In genomic region chr5:188488-189481, GRCh38 we compare ENCODE assay signal across 1 cellular context.
A peak's percentile ranks its signal among the peaks of the same experiment; 100 is the strongest.
TF ChIP-seq lines count a peak whose summit lies in the region.

No MANE protein-coding gene starts in this region.

TF ChIP-seq in HEK293, 187 proteins besides CTCF, POLR2A, EP300 and RAD21 (continued from another document):
- no peak for TF ChIP-seq PRDM4 (tag by site-specific recombination; IDR thresholded peaks at IDR 0.05)
- TF ChIP-seq, protein P1, sequence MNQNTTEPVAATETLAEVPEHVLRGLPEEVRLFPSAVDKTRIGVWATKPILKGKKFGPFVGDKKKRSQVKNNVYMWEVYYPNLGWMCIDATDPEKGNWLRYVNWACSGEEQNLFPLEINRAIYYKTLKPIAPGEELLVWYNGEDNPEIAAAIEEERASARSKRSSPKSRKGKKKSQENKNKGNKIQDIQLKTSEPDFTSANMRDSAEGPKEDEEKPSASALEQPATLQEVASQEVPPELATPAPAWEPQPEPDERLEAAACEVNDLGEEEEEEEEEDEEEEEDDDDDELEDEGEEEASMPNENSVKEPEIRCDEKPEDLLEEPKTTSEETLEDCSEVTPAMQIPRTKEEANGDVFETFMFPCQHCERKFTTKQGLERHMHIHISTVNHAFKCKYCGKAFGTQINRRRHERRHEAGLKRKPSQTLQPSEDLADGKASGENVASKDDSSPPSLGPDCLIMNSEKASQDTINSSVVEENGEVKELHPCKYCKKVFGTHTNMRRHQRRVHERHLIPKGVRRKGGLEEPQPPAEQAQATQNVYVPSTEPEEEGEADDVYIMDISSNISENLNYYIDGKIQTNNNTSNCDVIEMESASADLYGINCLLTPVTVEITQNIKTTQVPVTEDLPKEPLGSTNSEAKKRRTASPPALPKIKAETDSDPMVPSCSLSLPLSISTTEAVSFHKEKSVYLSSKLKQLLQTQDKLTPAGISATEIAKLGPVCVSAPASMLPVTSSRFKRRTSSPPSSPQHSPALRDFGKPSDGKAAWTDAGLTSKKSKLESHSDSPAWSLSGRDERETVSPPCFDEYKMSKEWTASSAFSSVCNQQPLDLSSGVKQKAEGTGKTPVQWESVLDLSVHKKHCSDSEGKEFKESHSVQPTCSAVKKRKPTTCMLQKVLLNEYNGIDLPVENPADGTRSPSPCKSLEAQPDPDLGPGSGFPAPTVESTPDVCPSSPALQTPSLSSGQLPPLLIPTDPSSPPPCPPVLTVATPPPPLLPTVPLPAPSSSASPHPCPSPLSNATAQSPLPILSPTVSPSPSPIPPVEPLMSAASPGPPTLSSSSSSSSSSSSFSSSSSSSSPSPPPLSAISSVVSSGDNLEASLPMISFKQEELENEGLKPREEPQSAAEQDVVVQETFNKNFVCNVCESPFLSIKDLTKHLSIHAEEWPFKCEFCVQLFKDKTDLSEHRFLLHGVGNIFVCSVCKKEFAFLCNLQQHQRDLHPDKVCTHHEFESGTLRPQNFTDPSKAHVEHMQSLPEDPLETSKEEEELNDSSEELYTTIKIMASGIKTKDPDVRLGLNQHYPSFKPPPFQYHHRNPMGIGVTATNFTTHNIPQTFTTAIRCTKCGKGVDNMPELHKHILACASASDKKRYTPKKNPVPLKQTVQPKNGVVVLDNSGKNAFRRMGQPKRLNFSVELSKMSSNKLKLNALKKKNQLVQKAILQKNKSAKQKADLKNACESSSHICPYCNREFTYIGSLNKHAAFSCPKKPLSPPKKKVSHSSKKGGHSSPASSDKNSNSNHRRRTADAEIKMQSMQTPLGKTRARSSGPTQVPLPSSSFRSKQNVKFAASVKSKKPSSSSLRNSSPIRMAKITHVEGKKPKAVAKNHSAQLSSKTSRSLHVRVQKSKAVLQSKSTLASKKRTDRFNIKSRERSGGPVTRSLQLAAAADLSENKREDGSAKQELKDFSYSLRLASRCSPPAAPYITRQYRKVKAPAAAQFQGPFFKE (tag by site-specific recombination; IDR thresholded peaks at IDR 0.05; ENCODE audit: borderline replicate concordance): no peak
- TF ChIP-seq ZNF558 (tag by site-specific recombination; IDR thresholded peaks at IDR 0.05): no peak
- 0 out of 2 replicates have a peak, but pooled peaks have one; percentile 27 for TF ChIP-seq PRDM10 (tag by site-specific recombination; IDR thresholded peaks at IDR 0.05)
- no peak for TF ChIP-seq HOXC10 (CRISPR knock-in tag; IDR thresholded peaks at IDR 0.05)
